In the genomic region with DNA sequence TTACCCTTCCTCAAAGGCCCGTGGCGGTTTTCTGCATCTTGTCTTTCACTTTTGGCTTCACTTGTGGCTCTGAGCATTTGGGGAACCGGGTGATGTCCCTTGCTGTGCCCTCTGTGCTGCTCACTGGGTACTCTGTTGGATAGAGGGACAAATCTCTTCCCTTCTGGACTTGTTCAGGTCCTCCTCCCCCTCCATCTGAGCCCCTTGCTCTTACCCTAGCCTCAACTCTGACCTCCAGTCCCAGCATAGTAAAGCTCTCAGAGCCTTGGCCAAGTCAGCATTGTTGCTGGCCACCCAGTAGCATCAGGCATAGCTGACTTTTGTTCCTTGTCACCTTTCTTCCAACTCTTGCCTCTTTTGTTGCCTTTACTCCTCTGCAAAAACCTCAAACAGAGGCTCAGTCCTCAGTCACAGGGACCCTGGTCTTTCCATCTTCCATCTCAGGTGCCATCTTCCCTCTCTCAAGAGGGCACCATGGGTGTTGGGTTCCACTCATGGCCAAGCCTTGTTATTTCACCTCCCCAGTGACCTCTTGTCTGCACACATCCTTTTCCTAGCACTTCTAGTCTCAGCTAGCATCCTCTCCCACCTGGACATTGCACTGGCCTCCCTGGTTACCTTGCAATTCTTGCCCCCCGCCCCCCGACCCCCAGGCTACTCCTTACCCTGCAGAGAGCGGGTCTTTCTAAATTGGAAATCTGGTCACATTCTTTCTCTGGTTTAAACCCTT, we compare ENCODE assay signal across 8 cellular contexts. TPM values are rescaled to one million over a fixed set of nuclear protein-coding genes. Genes with fewer than 3 reads are reported as not detected.
DNase-seq lines count a peak whose midpoint lies in the region; ATAC-seq and TF ChIP-seq lines count a peak whose summit lies in the region.

No MANE protein-coding gene starts in this region.

- H3K9me3 ChIP-seq in tibial nerve = no peaks in the 10 kb centered on the region

- peaks cover 16% of the 10 kb centered on the region for H3K36me3 Mint-ChIP-seq in natural killer cell treated with Interleukin-12 subunit alpha and Interleukin-12 subunit beta and Interleukin-15 and Interleukin-18, amount 100 ng/mL, for 72 hours

- peaks cover 0 to 49% (median 20%) of the 10 kb centered on the region in 4 donors for H3K4me1 ChIP-seq in tibial nerve

- WGBS in tibial nerve, 2 donors = 47% methylated on average over 6 of the region's 6 CpGs

- no peaks in the 10 kb centered on the region for H3K9me3 Mint-ChIP-seq in natural killer cell treated with Interleukin-12 subunit alpha and Interleukin-12 subunit beta and Interleukin-15 and Interleukin-18, amount 100 ng/mL, for 72 hours

- peak overlapping the region; percentile 60 to 95 (median 94) for H3K27ac ChIP-seq in tibial nerve

- peaks cover 31 to 39% of the 10 kb centered on the region in 2 donors for H3K4me1 Mint-ChIP-seq in natural killer cell treated with Interleukin-12 subunit alpha and Interleukin-12 subunit beta and Interleukin-15 and Interleukin-18, amount 100 ng/mL, for 72 hours (ENCODE audit: low read depth in 2 of 2)

- peak overlapping the region; percentile 92 for H3K4me3 Mint-ChIP-seq in natural killer cell treated with Interleukin-12 subunit alpha and Interleukin-12 subunit beta and Interleukin-15 and Interleukin-18, amount 100 ng/mL, for 72 hours

- no peaks in the 10 kb centered on the region for H3K27me3 Mint-ChIP-seq in natural killer cell treated with Interleukin-12 subunit alpha and Interleukin-12 subunit beta and Interleukin-15 and Interleukin-18, amount 100 ng/mL, for 72 hours

- H3K36me3 ChIP-seq in tibial nerve = peaks cover 0 to 40% (median 5%) of the 10 kb centered on the region in 3 donors

- DNase-seq in Ammon's horn (ENCODE audit: low spot score) (peak; percentile 76), tibial nerve (ENCODE audit: low spot score in 2 of 2) (peak in 1 of 2 donors; percentile 53), COLO668 (lab: John Stamatoyannopoulos, UW; ENCODE audit: unreplicated experiment) (no peak)
- peak; percentile 67 for DNase-seq in effector CD4-positive, alpha-beta T cell
- DNase-seq in natural killer cell treated with Interleukin-12 subunit alpha and Interleukin-12 subunit beta and Interleukin-15 and Interleukin-18, amount 100 ng/mL, for 72 hours (ENCODE audit: low spot score) = peak; percentile 87

- ATAC-seq in GM18909 (IDR thresholded peaks at IDR 0.05; ENCODE audit: poor library complexity, unreplicated experiment) (peak; percentile 63), HG03442 (IDR thresholded peaks at IDR 0.05; ENCODE audit: unreplicated experiment) (peak; percentile 36)
- ATAC-seq in natural killer cell treated with Interleukin-12 subunit alpha and Interleukin-12 subunit beta and Interleukin-15 and Interleukin-18, amount 100 ng/mL, for 72 hours = peak; percentile 0 to 82

- H3K4me3 ChIP-seq in WI38 (ENCODE audit: low read depth, low read length) = peak overlapping the region; percentile 85
- peak overlapping the region; percentile 74 to 98 (median 84) for H3K4me3 ChIP-seq in tibial nerve

- TF ChIP-seq EP300 in tibial nerve (IDR thresholded peaks at IDR 0.05) = peak in 1 of 2 donors; percentile 35

- no peaks in the 10 kb centered on the region for H3K27me3 ChIP-seq in tibial nerve

- TF ChIP-seq CTCF in WI38 (IDR thresholded peaks at IDR 0.05; ENCODE audit: low read depth, low read length) = no peak
- TF ChIP-seq CTCF in tibial nerve (IDR thresholded peaks at IDR 0.05) = no peak

- TF ChIP-seq POLR2A in tibial nerve (IDR thresholded peaks at IDR 0.05) = no peak

- H3K27ac Mint-ChIP-seq in natural killer cell treated with Interleukin-12 subunit alpha and Interleukin-12 subunit beta and Interleukin-15 and Interleukin-18, amount 100 ng/mL, for 72 hours = peak overlapping the region; percentile 92 to 96

RNA-seq across cellular contexts. Expression of gene PSMB10, which starts 0.4 kb away (rescaled TPM):
- 100 to 1,000 TPM; 259 to 316 TPM for total RNA-seq in natural killer cell treated with Interleukin-12 subunit alpha and Interleukin-12 subunit beta and Interleukin-15 and Interleukin-18, amount 100 ng/mL, for 72 hours
- total RNA-seq in tibial nerve = 10 to 100 TPM; 22.9 to 57.6 (median 39.4) TPM

RNA-seq across cellular contexts. Expression of gene CTRL, which starts 5.4 kb away (rescaled TPM):
- 10 to 100 TPM in 1 of 2 donors, 1 to 10 TPM in 1; 8.4 to 15.6 TPM for total RNA-seq in natural killer cell treated with Interleukin-12 subunit alpha and Interleukin-12 subunit beta and Interleukin-15 and Interleukin-18, amount 100 ng/mL, for 72 hours
- total RNA-seq in tibial nerve = 1 to 10 TPM in 3 of 4 donors, under 1 TPM in 1; 0.87 to 3.6 (median 1.6) TPM

RNA-seq across cellular contexts. Expression of gene LCAT, which starts 6.9 kb away (rescaled TPM):
- total RNA-seq in natural killer cell treated with Interleukin-12 subunit alpha and Interleukin-12 subunit beta and Interleukin-15 and Interleukin-18, amount 100 ng/mL, for 72 hours = 10 to 100 TPM; 11.4 to 44.7 TPM
- total RNA-seq in tibial nerve = 10 to 100 TPM; 17.9 to 43.9 (median 26.8) TPM

RNA-seq across cellular contexts. Expression of gene SLC12A4, which starts 31.4 kb away (rescaled TPM):
- 10 to 100 TPM; 32.9 to 84.4 TPM for total RNA-seq in natural killer cell treated with Interleukin-12 subunit alpha and Interleukin-12 subunit beta and Interleukin-15 and Interleukin-18, amount 100 ng/mL, for 72 hours
- total RNA-seq in tibial nerve = 100 to 1,000 TPM in 2 of 4 donors, 10 to 100 TPM in 2; 82.0 to 127 (median 101) TPM

RNA-seq across cellular contexts. Expression of gene DPEP3, which starts 43.3 kb away (rescaled TPM):
- total RNA-seq in natural killer cell treated with Interleukin-12 subunit alpha and Interleukin-12 subunit beta and Interleukin-15 and Interleukin-18, amount 100 ng/mL, for 72 hours = not detected
- total RNA-seq in tibial nerve = under 1 TPM in 1 of 4 donors, not detected in 3; 0.66 TPM

Comparison
In these comparisons a context has a peak if more than half of its experiments do, and no peak if none do; other contexts are left out.
1. RNA of gene PSMB10, which starts 0.4 kb away (total RNA-seq): 259 to 316 TPM in natural killer cell treated with Interleukin-12 subunit alpha and Interleukin-12 subunit beta and Interleukin-15 and Interleukin-18, amount 100 ng/mL, for 72 hours; 22.9 to 57.6 TPM in tibial nerve; every median in the first group is over 4 times any median in the second.
2. Peak in every context shown above with its lines, with median percentiles within 50 percentile points of each other: ATAC-seq.